In the genomic region with DNA sequence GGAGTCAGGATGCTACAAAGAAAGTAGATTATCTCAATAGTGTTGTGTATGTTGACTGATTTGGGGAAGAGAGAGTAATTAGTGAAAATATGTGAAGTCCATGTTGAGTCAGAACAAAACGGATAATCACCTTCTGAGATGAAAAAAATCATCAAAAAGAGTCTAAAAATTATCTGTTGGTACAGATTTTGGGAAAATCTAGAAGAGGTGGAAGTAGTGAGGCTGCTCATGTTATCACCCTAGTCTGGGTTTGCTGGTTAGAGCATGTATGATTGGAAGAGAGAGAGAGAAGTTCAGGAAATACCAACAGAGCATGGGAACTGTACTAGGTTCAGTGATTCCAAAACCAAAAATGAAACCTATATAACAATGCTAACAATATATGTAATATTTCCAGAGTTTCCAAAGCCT, we compare ENCODE assay signal across 16 cellular contexts. TPM values are rescaled to one million over a fixed set of nuclear protein-coding genes. Genes with fewer than 3 reads are reported as not detected.
DNase-seq lines count a peak whose midpoint lies in the region; ATAC-seq lines count a peak whose summit lies in the region.
"Had no signal": no experiment of that assay in that cellular context is flagged by ENCODE, and none has a peak within 500 bp of the region (broad histone marks: within the 10 kb centered on the region; RNA-seq: fewer than 3 reads in every experiment).

No MANE protein-coding gene starts in this region.

- H3K4me1 Mint-ChIP-seq in activated T-cell treated with anti-CD3 and anti-CD28 coated beads, Interleukin-2, amount 50 U/mL, for 72 hours (ENCODE audit: low read depth) = peaks cover 11% of the 10 kb centered on the region
- H3K4me1 Mint-ChIP-seq in stimulated activated memory B cell treated with anti-CD40 and anti-IgM and Interleukin-4, amounts not matched to agents 10 μg/mL and 1 μg/mL and 100 μg/mL, for 72 hours = peaks cover 45% of the 10 kb centered on the region

- DNase-seq in activated T-cell treated with anti-CD3 and anti-CD28 coated beads, Interleukin-2, amount 50 U/mL, for 72 hours = no peak
- no peak for DNase-seq in activated T-cell treated with anti-CD3 and anti-CD28 coated beads, Interleukin-2, amount 50 U/mL, for 48 hours
- no peak for DNase-seq in EL
- DNase-seq: activated CD4-positive, CD25-positive, alpha-beta regulatory T cell; endodermal cell; heart left ventricle; left colon; NCI-H1436; NCI-H774; SK-N-SH; transverse colon had no signal

- peak in 1 of 2 donors; percentile 44 for ATAC-seq in activated T-cell treated with anti-CD3 and anti-CD28 coated beads, Interleukin-2, amount 50 U/mL, for 72 hours (replicated peaks in 1 of 2)
- ATAC-seq in GM21576 (IDR thresholded peaks at IDR 0.05; ENCODE audit: unreplicated experiment) = peak; percentile 68
- peak; percentile 68 for ATAC-seq in HG03175 (IDR thresholded peaks at IDR 0.05; ENCODE audit: unreplicated experiment)
- ATAC-seq in stimulated activated memory B cell treated with anti-CD40 and anti-IgM and Interleukin-4, amounts not matched to agents 10 μg/mL and 1 μg/mL and 100 μg/mL, for 72 hours = no peak
- no peak for ATAC-seq in HG02588 (IDR thresholded peaks at IDR 0.05; ENCODE audit: unreplicated experiment)
- ATAC-seq in GM19328 (IDR thresholded peaks at IDR 0.05; ENCODE audit: unreplicated experiment) = no peak
- ATAC-seq: left colon had no signal

- H3K36me3 Mint-ChIP-seq in activated T-cell treated with anti-CD3 and anti-CD28 coated beads, Interleukin-2, amount 50 U/mL, for 72 hours (ENCODE audit: insufficient read depth in 2 of 2) = no peaks in the 10 kb centered on the region
- H3K36me3 Mint-ChIP-seq in stimulated activated memory B cell treated with anti-CD40 and anti-IgM and Interleukin-4, amounts not matched to agents 10 μg/mL and 1 μg/mL and 100 μg/mL, for 72 hours = peaks cover 13% of the 10 kb centered on the region

- peak overlapping the region; percentile 12 for H3K27ac Mint-ChIP-seq in activated T-cell treated with anti-CD3 and anti-CD28 coated beads, Interleukin-2, amount 50 U/mL, for 72 hours
- H3K27ac Mint-ChIP-seq in stimulated activated memory B cell treated with anti-CD40 and anti-IgM and Interleukin-4, amounts not matched to agents 10 μg/mL and 1 μg/mL and 100 μg/mL, for 72 hours = peak overlapping the region; percentile 29
- H3K27ac Mint-ChIP-seq: endodermal cell had no signal

- no peaks in the 10 kb centered on the region for H3K9me3 Mint-ChIP-seq in activated T-cell treated with anti-CD3 and anti-CD28 coated beads, Interleukin-2, amount 50 U/mL, for 72 hours
- no peaks in the 10 kb centered on the region for H3K9me3 Mint-ChIP-seq in stimulated activated memory B cell treated with anti-CD40 and anti-IgM and Interleukin-4, amounts not matched to agents 10 μg/mL and 1 μg/mL and 100 μg/mL, for 72 hours
- H3K9me3 Mint-ChIP-seq: endodermal cell had no signal

- H3K4me3 Mint-ChIP-seq in activated T-cell treated with anti-CD3 and anti-CD28 coated beads, Interleukin-2, amount 50 U/mL, for 72 hours = no peak overlapping the region
- H3K4me3 Mint-ChIP-seq in stimulated activated memory B cell treated with anti-CD40 and anti-IgM and Interleukin-4, amounts not matched to agents 10 μg/mL and 1 μg/mL and 100 μg/mL, for 72 hours = peak overlapping the region; percentile 52
- H3K4me3 Mint-ChIP-seq: endodermal cell had no signal

- H3K27me3 Mint-ChIP-seq in activated T-cell treated with anti-CD3 and anti-CD28 coated beads, Interleukin-2, amount 50 U/mL, for 72 hours (ENCODE audit: low read depth) = no peaks in the 10 kb centered on the region
- no peaks in the 10 kb centered on the region for H3K27me3 Mint-ChIP-seq in stimulated activated memory B cell treated with anti-CD40 and anti-IgM and Interleukin-4, amounts not matched to agents 10 μg/mL and 1 μg/mL and 100 μg/mL, for 72 hours

RNA-seq across cellular contexts. Expression of a gene that starts 12.3 kb away (rescaled TPM):
- total RNA-seq in activated T-cell treated with anti-CD3 and anti-CD28 coated beads, Interleukin-2, amount 50 U/mL, for 72 hours = 100 to 1,000 TPM; 101 to 103 TPM

Comparison
In these comparisons a context has a peak if more than half of its experiments do, and no peak if none do; other contexts are left out.
1. ATAC-seq: peak in GM21576 (single experiment) and HG03175 (single experiment); none in stimulated activated memory B cell treated with anti-CD40 and anti-IgM and Interleukin-4, amounts not matched to agents 10 μg/mL and 1 μg/mL and 100 μg/mL, for 72 hours (single experiment), HG02588 (single experiment) and GM19328 (single experiment).